1 cellular context compared by ENCODE assay signal in genomic region chr17:48011405-48012150, GRCh38.
TF ChIP-seq lines count a peak whose summit lies in the region.

No MANE protein-coding gene starts in this region.

TF ChIP-seq in K562, 482 proteins besides CTCF, POLR2A, EP300 and RAD21 (continues in another document):
- TF ChIP-seq DDX20 (tag; IDR thresholded peaks at IDR 0.05; ENCODE audit: low read depth) (no peak), SMC3 (conservative IDR thresholded peaks at IDR 0.05; ENCODE audit: insufficient read depth, low read depth, low read length) (peak; percentile 30; the same call in 1 of the 2 replicates), ELF2 (CRISPR knock-in tag; IDR thresholded peaks at IDR 0.05) (no peak), COPS2 (conservative IDR thresholded peaks at IDR 0.05) (no peak), POLR2B (IDR thresholded peaks at IDR 0.05; ENCODE audit: low read depth, partially characterized antibody) (no peak), ZNF184 (CRISPR knock-in tag; IDR thresholded peaks at IDR 0.05) (no peak), STAG1 (CRISPR knock-in tag; IDR thresholded peaks at IDR 0.05; ENCODE audit: borderline replicate concordance) (no peak), ZNF511 (CRISPR knock-in tag; IDR thresholded peaks at IDR 0.05) (no peak), OTX1 (CRISPR knock-in tag; IDR thresholded peaks at IDR 0.05) (peak; percentile 77; the same call in 1 of the 2 replicates), EHMT2 (IDR thresholded peaks at IDR 0.05) (0 out of 2 replicates have a peak, but pooled peaks have one; percentile 70), ZBTB9 (CRISPR knock-in tag; IDR thresholded peaks at IDR 0.05) (0 out of 2 replicates have a peak, but pooled peaks have one; percentile 42), PTRF (tag; IDR thresholded peaks at IDR 0.05) (no peak), XRCC4 (IDR thresholded peaks at IDR 0.05; ENCODE audit: extremely low read depth, insufficient read depth, insufficient read length) (no peak), RB1 (IDR thresholded peaks at IDR 0.05; ENCODE audit: low read depth) (no peak), THAP12 (CRISPR knock-in tag; IDR thresholded peaks at IDR 0.05) (no peak), ZNF507 (tag; conservative IDR thresholded peaks at IDR 0.05) (no peak), ETS2 (tag; IDR thresholded peaks at IDR 0.05; ENCODE audit: borderline replicate concordance, poor library complexity, severe bottlenecking) (no peak), ATF3 (IDR thresholded peaks at IDR 0.05) (peak; percentile 43; the same call in 1 of the 2 replicates), ATF3 (CRISPR knock-in tag; conservative IDR thresholded peaks at IDR 0.05) (no peak), FOXP1 (CRISPR knock-in tag; IDR thresholded peaks at IDR 0.05) (no peak), HMG20A (CRISPR knock-in tag; conservative IDR thresholded peaks at IDR 0.05) (no peak), CC2D1A (IDR thresholded peaks at IDR 0.05) (peak; percentile 46; the same call in 1 of the 2 replicates), USF2 (CRISPR knock-in tag; IDR thresholded peaks at IDR 0.05) (no peak), NRF1 (conservative IDR thresholded peaks at IDR 0.05 in 1 of 2, IDR thresholded peaks at IDR 0.05 in 1 of 2) (no peak), TFAP4 (CRISPR knock-in tag; IDR thresholded peaks at IDR 0.05; ENCODE audit: borderline replicate concordance) (peak; percentile 50; the same call in 1 of the 2 replicates), ZNF512 (tag; IDR thresholded peaks at IDR 0.05) (peak; percentile 49; the same call in 1 of the 2 replicates), ZNF766 (CRISPR knock-in tag; conservative IDR thresholded peaks at IDR 0.05) (peak; percentile 29; the same call in 1 of the 2 replicates), THRB (CRISPR knock-in tag; conservative IDR thresholded peaks at IDR 0.05) (peak; percentile 50; the same call in 1 of the 2 replicates), NBN (IDR thresholded peaks at IDR 0.05; ENCODE audit: low read depth) (peak; percentile 76), ZNF23 (CRISPR knock-in tag; IDR thresholded peaks at IDR 0.05) (no peak), ZNF274 (IDR thresholded peaks at IDR 0.05; ENCODE audit: borderline replicate concordance, low read depth, low read length) (no peak), SMARCC2 (IDR thresholded peaks at IDR 0.05; ENCODE audit: low read depth) (peak; percentile 23; the same call in 1 of the 2 replicates), JUN (IDR thresholded peaks at IDR 0.05; ENCODE audit: borderline replicate concordance, low read depth, low read length) (0 out of 2 replicates have a peak, but pooled peaks have one; percentile 14), JUN (CRISPR knock-in tag; IDR thresholded peaks at IDR 0.05; ENCODE audit: borderline replicate concordance) (no peak), ZNF444 (CRISPR knock-in tag; IDR thresholded peaks at IDR 0.05) (no peak), ARID2 (IDR thresholded peaks at IDR 0.05) (peak; percentile 67; the same call in 1 of the 2 replicates), ELF4 (CRISPR knock-in tag; IDR thresholded peaks at IDR 0.05) (peak; percentile 73; the same call in 1 of the 2 replicates), ETV5 (CRISPR knock-in tag; IDR thresholded peaks at IDR 0.05; ENCODE audit: low read depth) (no peak), MTA1 (IDR thresholded peaks at IDR 0.05; ENCODE audit: borderline replicate concordance) (peak; percentile 73; the same call in 1 of the 2 replicates), SMARCA4 (IDR thresholded peaks at IDR 0.05) (peak; percentile 64), MTA3 (IDR thresholded peaks at IDR 0.05; ENCODE audit: borderline replicate concordance) (no peak), CTBP1 (IDR thresholded peaks at IDR 0.05; ENCODE audit: borderline replicate concordance) (peak; percentile 41; the same call in 1 of the 2 replicates), RBM22 (IDR thresholded peaks at IDR 0.05; ENCODE audit: low read depth, low read length, poor library complexity, severe bottlenecking) (no peak), PBX2 (CRISPR knock-in tag; IDR thresholded peaks at IDR 0.05; ENCODE audit: low read depth) (no peak), PBX2 (tag; conservative IDR thresholded peaks at IDR 0.05; ENCODE audit: low read depth) (peak; percentile 96), CREM (IDR thresholded peaks at IDR 0.05; ENCODE audit: low read depth) (peak; percentile 57), E4F1 (CRISPR knock-in tag; IDR thresholded peaks at IDR 0.05; ENCODE audit: borderline replicate concordance) (no peak)
